In genomic region chr14:83164591-83164990, GRCh38 we compare ENCODE assay signal across 30 cellular contexts.
"Had no signal": no experiment of that assay in that cellular context is flagged by ENCODE, and none has a peak within 500 bp of the region (broad histone marks: within the 10 kb centered on the region; RNA-seq: fewer than 3 reads in every experiment).

No MANE protein-coding gene starts in this region.

- H3K36me3 Mint-ChIP-seq: activated CD8-positive, alpha-beta memory T cell treated with anti-CD3 and anti-CD28 coated beads, Interleukin-2, amount 10 ng/mL, durations not matched to agents 7 days and 5 days; activated naive CD4-positive, alpha-beta T cell treated with anti-CD3 and anti-CD28 coated beads, Interleukin-2, amount 50 U/mL, for 72 hours; brain; immature natural killer cell; stimulated activated naive B cell treated with anti-CD40 and anti-IgM and Interleukin-4, amounts not matched to agents 10 μg/mL and 1 μg/mL and 100 μg/mL, for 72 hours had no signal

- H3K36me3 ChIP-seq: ascending aorta, heart left ventricle, left lung, lower lobe of right lung, neutrophil, sigmoid colon, suprapubic skin, tibial nerve had no signal

- DNase-seq: activated CD4-positive, alpha-beta T cell treated with anti-CD3 and anti-CD28 coated beads for 36 hours; activated CD4-positive, CD25-positive, alpha-beta regulatory T cell; activated CD8-positive, alpha-beta memory T cell treated with anti-CD3 and anti-CD28 coated beads, Interleukin-2, amount 10 ng/mL, durations not matched to agents 7 days and 5 days; activated CD8-positive, alpha-beta T cell treated with anti-CD3 and anti-CD28 coated beads, Interleukin-2, amount 10 ng/mL, durations not matched to agents 7 days and 5 days; activated naive CD4-positive, alpha-beta T cell; activated T-cell treated with anti-CD3 and anti-CD28 coated beads, Interleukin-2, amount 50 U/mL, for 48 hours; cortex of kidney; effector memory CD8-positive, alpha-beta T cell; heart left ventricle; hypothalamus; immature natural killer cell; kidney; left lung; lower lobe of right lung; mucosa of descending colon; nephron progenitor cell; retina; sigmoid colon; small intestine; stimulated activated CD4-positive, alpha-beta T cell treated with anti-CD3 and anti-CD28 coated beads, Interleukin-15, amount 100 ng/mL, for 24 hours; stimulated activated CD4-positive, alpha-beta T cell treated with anti-CD3 and anti-CD28 coated beads, Interleukin-2, amount 100 ng/mL, for 24 hours; stimulated activated naive B cell treated with anti-CD40 and anti-IgM and Interleukin-4, amounts not matched to agents 10 μg/mL and 1 μg/mL and 100 μg/mL, for 72 hours; T-helper 1 cell had no signal

- H3K4me1 Mint-ChIP-seq: activated CD4-positive, alpha-beta T cell treated with anti-CD3 and anti-CD28 coated beads for 36 hours; activated CD8-positive, alpha-beta memory T cell treated with anti-CD3 and anti-CD28 coated beads, Interleukin-2, amount 10 ng/mL, durations not matched to agents 7 days and 5 days; immature natural killer cell; nephron progenitor cell; stimulated activated naive B cell treated with anti-CD40 and anti-IgM and Interleukin-4, amounts not matched to agents 10 μg/mL and 1 μg/mL and 100 μg/mL, for 72 hours had no signal

- H3K9me3 ChIP-seq: ascending aorta, heart left ventricle, left lung, lower lobe of right lung, mucosa of descending colon, neutrophil, sigmoid colon, suprapubic skin, tibial nerve had no signal

- H3K4me3 Mint-ChIP-seq: activated CD4-positive, alpha-beta T cell treated with anti-CD3 and anti-CD28 coated beads for 36 hours; activated CD8-positive, alpha-beta memory T cell treated with anti-CD3 and anti-CD28 coated beads, Interleukin-2, amount 10 ng/mL, durations not matched to agents 7 days and 5 days; activated CD8-positive, alpha-beta T cell treated with anti-CD3 and anti-CD28 coated beads, Interleukin-2, amount 10 ng/mL, durations not matched to agents 7 days and 5 days; brain; effector memory CD8-positive, alpha-beta T cell; immature natural killer cell; nephron progenitor cell; stimulated activated naive B cell treated with anti-CD40 and anti-IgM and Interleukin-4, amounts not matched to agents 10 μg/mL and 1 μg/mL and 100 μg/mL, for 72 hours had no signal

- ATAC-seq: activated CD4-positive, alpha-beta T cell treated with anti-CD3 and anti-CD28 coated beads for 36 hours; activated CD8-positive, alpha-beta memory T cell treated with anti-CD3 and anti-CD28 coated beads, Interleukin-2, amount 10 ng/mL, durations not matched to agents 7 days and 5 days; activated CD8-positive, alpha-beta T cell treated with anti-CD3 and anti-CD28 coated beads, Interleukin-2, amount 10 ng/mL, durations not matched to agents 7 days and 5 days; activated naive CD4-positive, alpha-beta T cell treated with anti-CD3 and anti-CD28 coated beads, Interleukin-2, amount 50 U/mL, for 72 hours; effector memory CD8-positive, alpha-beta T cell; heart left ventricle; lower lobe of right lung; mucosa of descending colon; stimulated activated naive B cell treated with anti-CD40 and anti-IgM and Interleukin-4, amounts not matched to agents 10 μg/mL and 1 μg/mL and 100 μg/mL, for 72 hours had no signal

- H3K4me3 ChIP-seq: ascending aorta, heart left ventricle, left lung, lower lobe of right lung, mucosa of descending colon, sigmoid colon, suprapubic skin, tibial nerve had no signal

- H3K4me1 ChIP-seq: heart left ventricle, left lung, lower lobe of right lung, sigmoid colon had no signal

- H3K27ac ChIP-seq: ascending aorta, heart left ventricle, left lung, lower lobe of right lung, neutrophil, sigmoid colon, suprapubic skin, tibial nerve had no signal

- H3K9me3 Mint-ChIP-seq: brain, nephron progenitor cell had no signal

- H3K27me3 Mint-ChIP-seq: activated CD4-positive, alpha-beta T cell treated with anti-CD3 and anti-CD28 coated beads for 36 hours; activated CD8-positive, alpha-beta memory T cell treated with anti-CD3 and anti-CD28 coated beads, Interleukin-2, amount 10 ng/mL, durations not matched to agents 7 days and 5 days; brain; effector memory CD8-positive, alpha-beta T cell; progenitor cell of endocrine pancreas; stimulated activated naive B cell treated with anti-CD40 and anti-IgM and Interleukin-4, amounts not matched to agents 10 μg/mL and 1 μg/mL and 100 μg/mL, for 72 hours had no signal

- H3K27ac Mint-ChIP-seq: activated CD4-positive, alpha-beta T cell treated with anti-CD3 and anti-CD28 coated beads for 36 hours; activated CD8-positive, alpha-beta memory T cell treated with anti-CD3 and anti-CD28 coated beads, Interleukin-2, amount 10 ng/mL, durations not matched to agents 7 days and 5 days; activated CD8-positive, alpha-beta T cell treated with anti-CD3 and anti-CD28 coated beads, Interleukin-2, amount 10 ng/mL, durations not matched to agents 7 days and 5 days; activated naive CD4-positive, alpha-beta T cell treated with anti-CD3 and anti-CD28 coated beads, Interleukin-2, amount 50 U/mL, for 72 hours; brain; effector memory CD8-positive, alpha-beta T cell; immature natural killer cell; nephron progenitor cell; progenitor cell of endocrine pancreas; stimulated activated naive B cell treated with anti-CD40 and anti-IgM and Interleukin-4, amounts not matched to agents 10 μg/mL and 1 μg/mL and 100 μg/mL, for 72 hours had no signal

- H3K27me3 ChIP-seq: ascending aorta, heart left ventricle, left lung, neutrophil, sigmoid colon, suprapubic skin, tibial nerve had no signal
